9 cellular contexts compared by ENCODE assay signal in genomic region chr12:111330800-111331752, GRCh38. TPM values are rescaled to one million over a fixed set of nuclear protein-coding genes. Genes with fewer than 3 reads are reported as not detected.
DNase-seq lines count a peak whose midpoint lies in the region; TF ChIP-seq lines count a peak whose summit lies in the region.
"Had no signal": no experiment of that assay in that cellular context is flagged by ENCODE, and none has a peak within 500 bp of the region (broad histone marks: within the 10 kb centered on the region; RNA-seq: fewer than 3 reads in every experiment).

No MANE protein-coding gene starts in this region.

- H3K27ac ChIP-seq in SJCRH30, result no peak overlapping the region

- no peaks in the 10 kb centered on the region for H3K9me3 ChIP-seq in SJCRH30 (replicated peaks)

- peak; percentile 36 for TF ChIP-seq CTCF in fibroblast of the aortic adventitia (IDR thresholded peaks at IDR 0.05; ENCODE audit: insufficient read depth, low read length)

- H3K27me3 ChIP-seq in SJCRH30, result no peaks in the 10 kb centered on the region

- no peak overlapping the region for H3K4me3 ChIP-seq in SJCRH30
- H3K4me3 ChIP-seq in fibroblast of the aortic adventitia (ENCODE audit: low read depth, low read length), result no peak overlapping the region

- H3K36me3 ChIP-seq in SJCRH30, result no peaks in the 10 kb centered on the region

- H3K4me1 ChIP-seq in SJCRH30, result no peaks in the 10 kb centered on the region

- peak; percentile 69 for DNase-seq in EH (ENCODE audit: low read depth)
- peak; percentile 57 for DNase-seq in HuH-7.5 (ENCODE audit: low spot score)
- DNase-seq in SJCRH30, result peak; percentile 19 to 66
- DNase-seq in fibroblast of the aortic adventitia (ENCODE audit: low read depth), result peak; percentile 44
- peak; percentile 66 for DNase-seq in renal cortical epithelial cell (ENCODE audit: low read depth)
- DNase-seq in activated naive CD4-positive, alpha-beta T cell treated with Interleukin-2 at 50 U/mL for 16 hours, result no peak
- no peak for DNase-seq in effector CD4-positive, alpha-beta T cell
- no peak for DNase-seq in NK-92 (lab: John Stamatoyannopoulos, UW; ENCODE audit: unreplicated experiment)
- DNase-seq: activated B cell treated with CpG ODN at 0.5 μM for 24 hours had no signal

RNA-seq across cellular contexts. Expression of gene PHETA1, which starts 37.8 kb away (rescaled TPM):
- total RNA-seq in SJCRH30 (2014; rRNA removed; shearing (Covaris generic)), result 4.0 and 4.2 TPM in 2 replicates
- total RNA-seq in fibroblast of the aortic adventitia (ENCODE audit: low replicate concordance) (7.3 and 16.2 TPM in 2 replicates), renal cortical epithelial cell (13.5 and 15.1 TPM in 2 replicates)

Comparison
In these comparisons a context has a peak if more than half of its experiments do, and no peak if none do; other contexts are left out.
1. DNase-seq: peak in EH (single experiment), HuH-7.5 (single experiment), SJCRH30 (2 of 2), fibroblast of the aortic adventitia (single experiment) and renal cortical epithelial cell (single experiment); none in activated naive CD4-positive, alpha-beta T cell treated with Interleukin-2 at 50 U/mL for 16 hours (single experiment), effector CD4-positive, alpha-beta T cell (single experiment) and NK-92 (single experiment).